8 cellular contexts compared by ENCODE assay signal in genomic region chr7:140326116-140326928, GRCh38.
DNase-seq lines count a peak whose midpoint lies in the region; ATAC-seq and TF ChIP-seq lines count a peak whose summit lies in the region.

No MANE protein-coding gene starts in this region.

- no peak overlapping the region for H3K4me3 Mint-ChIP-seq in stimulated activated naive CD8-positive, alpha-beta T cell treated with anti-CD3 and anti-CD28 coated beads, Interleukin-15, amount 100 ng/mL, for 72 hours

- H3K27me3 Mint-ChIP-seq in stimulated activated naive CD8-positive, alpha-beta T cell treated with anti-CD3 and anti-CD28 coated beads, Interleukin-15, amount 100 ng/mL, for 72 hours = no peaks in the 10 kb centered on the region

- peak; percentile 88 for ATAC-seq in esophagus mucosa
- ATAC-seq in stimulated activated naive CD8-positive, alpha-beta T cell treated with anti-CD3 and anti-CD28 coated beads, Interleukin-15, amount 100 ng/mL, for 72 hours = peak; percentile 74
- ATAC-seq in GM19035 (IDR thresholded peaks at IDR 0.05; ENCODE audit: unreplicated experiment) = no peak

- no peaks in the 10 kb centered on the region for H3K4me1 Mint-ChIP-seq in stimulated activated naive CD8-positive, alpha-beta T cell treated with anti-CD3 and anti-CD28 coated beads, Interleukin-15, amount 100 ng/mL, for 72 hours

- H3K4me3 ChIP-seq in AG10803 (ENCODE audit: low read length) = no peak overlapping the region; the same call in 1 of the 2 replicates

- H3K9me3 Mint-ChIP-seq in stimulated activated naive CD8-positive, alpha-beta T cell treated with anti-CD3 and anti-CD28 coated beads, Interleukin-15, amount 100 ng/mL, for 72 hours = no peaks in the 10 kb centered on the region

- DNase-seq in AG10803 (ENCODE audit: low read depth) = peak; percentile 63
- DNase-seq in GM19240 (ENCODE audit: insufficient read length, low spot score) = peak; percentile 30
- peak; percentile 46 for DNase-seq in NCI-H774 (lab: John Stamatoyannopoulos, UW)
- peak; percentile 49 for DNase-seq in activated T-cell treated with anti-CD3 and anti-CD28 coated beads, Interleukin-2, amount 50 U/mL, for 1 hour
- peak; percentile 81 for DNase-seq in myocyte (ENCODE audit: low read depth)
- peak; percentile 25 to 37 for DNase-seq in stimulated activated naive CD8-positive, alpha-beta T cell treated with anti-CD3 and anti-CD28 coated beads, Interleukin-15, amount 100 ng/mL, for 72 hours

- H3K27ac Mint-ChIP-seq in stimulated activated naive CD8-positive, alpha-beta T cell treated with anti-CD3 and anti-CD28 coated beads, Interleukin-15, amount 100 ng/mL, for 72 hours = no peak overlapping the region

- TF ChIP-seq CTCF in AG10803 (conservative IDR thresholded peaks at IDR 0.05; ENCODE audit: low read length) = peak; percentile 91

Comparison
In these comparisons a context has a peak if more than half of its experiments do, and no peak if none do; other contexts are left out.
1. DNase-seq: peak in every context shown above with its lines; median percentile 81 in myocyte; 63 in AG10803; 49 in activated T-cell treated with anti-CD3 and anti-CD28 coated beads, Interleukin-2, amount 50 U/mL, for 1 hour; 46 in NCI-H774; 31 in stimulated activated naive CD8-positive, alpha-beta T cell treated with anti-CD3 and anti-CD28 coated beads, Interleukin-15, amount 100 ng/mL, for 72 hours; 30 in GM19240.